Comparison of ENCODE assay signal across 27 cellular contexts in genomic region chr11:94433049-94433448, GRCh38. TPM values are rescaled to one million over a fixed set of nuclear protein-coding genes. Genes with fewer than 3 reads are reported as not detected.
"Had no signal": no experiment of that assay in that cellular context is flagged by ENCODE, and none has a peak within 500 bp of the region (broad histone marks: within the 10 kb centered on the region; RNA-seq: fewer than 3 reads in every experiment).

No MANE protein-coding gene starts in this region.

- H3K4me3 Mint-ChIP-seq: effector memory CD8-positive, alpha-beta T cell; memory B cell; natural killer cell; neural crest cell; stimulated activated naive B cell treated with anti-CD40 and anti-IgM and Interleukin-4, amounts not matched to agents 10 μg/mL and 1 μg/mL and 100 μg/mL, for 72 hours; stimulated activated naive CD8-positive, alpha-beta T cell treated with anti-CD3 and anti-CD28 coated beads, Interleukin-15, Interleukin-2, amounts not matched to agents 100 ng/mL and 50 ng/mL, for 24 hours had no signal

- H3K4me1 ChIP-seq: esophagus muscularis mucosa, heart right ventricle, pancreas, right lobe of liver, tibial nerve, upper lobe of left lung had no signal

- H3K4me3 ChIP-seq: coronary artery, esophagus muscularis mucosa, heart right ventricle, lung, pancreas, right lobe of liver, thoracic aorta, tibial nerve, upper lobe of left lung had no signal

- H3K4me1 Mint-ChIP-seq: memory B cell, neural crest cell had no signal

- H3K9me3 ChIP-seq: neutrophil, pancreas, right lobe of liver, thoracic aorta, upper lobe of left lung had no signal

- ATAC-seq: effector memory CD8-positive, alpha-beta T cell; heart right ventricle; natural killer cell; pancreas; right lobe of liver; stimulated activated naive B cell treated with anti-CD40 and anti-IgM and Interleukin-4, amounts not matched to agents 10 μg/mL and 1 μg/mL and 100 μg/mL, for 72 hours had no signal

- H3K27ac Mint-ChIP-seq: memory B cell; natural killer cell; progenitor cell of endocrine pancreas; stimulated activated naive B cell treated with anti-CD40 and anti-IgM and Interleukin-4, amounts not matched to agents 10 μg/mL and 1 μg/mL and 100 μg/mL, for 72 hours; stimulated activated naive CD8-positive, alpha-beta T cell treated with anti-CD3 and anti-CD28 coated beads, Interleukin-15, Interleukin-2, amounts not matched to agents 100 ng/mL and 50 ng/mL, for 24 hours had no signal

- DNase-seq: effector memory CD8-positive, alpha-beta T cell; foreskin melanocyte; glutamatergic neuron; heart right ventricle; natural killer cell; pancreas; right lobe of liver; small intestine; stimulated activated CD4-positive, alpha-beta T cell treated with anti-CD3 and anti-CD28 coated beads, Interleukin-15, amount 100 ng/mL, for 24 hours; stimulated activated CD4-positive, alpha-beta T cell treated with anti-CD3 and anti-CD28 coated beads, Interleukin-2, amount 100 ng/mL, for 48 hours; stimulated activated naive B cell treated with anti-CD40 and anti-IgM and Interleukin-4, amounts not matched to agents 10 μg/mL and 1 μg/mL and 100 μg/mL, for 72 hours had no signal

- H3K27ac ChIP-seq: coronary artery, epithelial cell of prostate, esophagus muscularis mucosa, heart right ventricle, neutrophil, pancreas, right lobe of liver, thoracic aorta, tibial nerve, upper lobe of left lung had no signal

- H3K27me3 ChIP-seq: esophagus muscularis mucosa, heart right ventricle, neutrophil, pancreas, right lobe of liver, tibial nerve, upper lobe of left lung had no signal

- H3K9me3 Mint-ChIP-seq: effector memory CD8-positive, alpha-beta T cell; natural killer cell; neural crest cell; stimulated activated naive CD8-positive, alpha-beta T cell treated with anti-CD3 and anti-CD28 coated beads, Interleukin-15, Interleukin-2, amounts not matched to agents 100 ng/mL and 50 ng/mL, for 24 hours had no signal

- FAIRE-seq: islet of Langerhans, pancreas, small intestine, urothelium cell line had no signal

- H3K27me3 Mint-ChIP-seq: effector memory CD8-positive, alpha-beta T cell; memory B cell; progenitor cell of endocrine pancreas; stimulated activated naive B cell treated with anti-CD40 and anti-IgM and Interleukin-4, amounts not matched to agents 10 μg/mL and 1 μg/mL and 100 μg/mL, for 72 hours; stimulated activated naive CD8-positive, alpha-beta T cell treated with anti-CD3 and anti-CD28 coated beads, Interleukin-15, Interleukin-2, amounts not matched to agents 100 ng/mL and 50 ng/mL, for 24 hours had no signal

RNA-seq across cellular contexts. Expression of gene GPR83, which starts 31.8 kb away (rescaled TPM):
- total RNA-seq: dermis microvascular lymphatic vessel endothelial cell, fibroblast of lung had no signal
